10 cellular contexts compared by ENCODE assay signal in genomic region chr3:108223928-108224327, GRCh38. TPM values are rescaled to one million over a fixed set of nuclear protein-coding genes. Genes with fewer than 3 reads are reported as not detected.
A peak's percentile ranks its signal among the peaks of the same experiment; 100 is the strongest.
DNase-seq lines count a peak whose midpoint lies in the region; ATAC-seq and TF ChIP-seq lines count a peak whose summit lies in the region.
"Had no signal": no experiment of that assay in that cellular context is flagged by ENCODE, and none has a peak within 500 bp of the region (broad histone marks: within the 10 kb centered on the region; RNA-seq: fewer than 3 reads in every experiment).

No MANE protein-coding gene starts in this region.

- peak overlapping the region; percentile 76; the same call in 1 of the 2 replicates for H3K4me2 ChIP-seq in KMS-11

- peak overlapping the region; percentile 94 for H3K4me3 Mint-ChIP-seq in activated T-helper 2 cell treated with anti-CD3 and anti-CD28 coated beads, Interferon-gamma antibody, Interleukin-2, Interleukin-4, amounts not matched to agents 10 μg/mL and 5 μg/mL and 100 μg/mL, durations not matched to agents 14 hours and 24 hours and 36 hours (ENCODE audit: low read depth)

- ATAC-seq in HG02981 (IDR thresholded peaks at IDR 0.05; ENCODE audit: unreplicated experiment): no peak

- no peak overlapping the region for H3K9ac ChIP-seq in KMS-11

- peak overlapping the region; percentile 85; the same call in 1 of the 2 replicates for H2AFZ ChIP-seq in KMS-11 (ENCODE audit: low read depth)

- no peaks in the 10 kb centered on the region for H3K36me3 Mint-ChIP-seq in activated T-helper 2 cell treated with anti-CD3 and anti-CD28 coated beads, Interferon-gamma antibody, Interleukin-2, Interleukin-4, amounts not matched to agents 10 μg/mL and 5 μg/mL and 100 μg/mL, durations not matched to agents 14 hours and 24 hours and 36 hours (ENCODE audit: low read depth)

- no TSS peak for BruUV-seq in A673 (replicated peaks; lab: Mats Ljungman, UMichigan)

- no peak for TF ChIP-seq CTCF in A673 (conservative IDR thresholded peaks at IDR 0.05; ENCODE audit: low read depth, low read length)
- no peak for TF ChIP-seq CTCF in KMS-11 (conservative IDR thresholded peaks at IDR 0.05; ENCODE audit: low read depth, low read length)

- H3K4me1 ChIP-seq in A673 (ENCODE audit: insufficient read depth, low read length, poor library complexity, severe bottlenecking) (peaks cover 21% of the 10 kb centered on the region), KMS-11 (ENCODE audit: low read depth, poor library complexity, severe bottlenecking) (peaks cover 16% of the 10 kb centered on the region)

- H3K27ac ChIP-seq in A673 (ENCODE audit: low read depth, low read length, poor library complexity, severe bottlenecking) (peak overlapping the region; percentile 65), KMS-11 (no peak overlapping the region)

- peak overlapping the region; percentile 55 for H3K4me3 ChIP-seq in A673 (ENCODE audit: low read depth, low read length, poor library complexity, severe bottlenecking)
- no peak overlapping the region for H3K4me3 ChIP-seq in KMS-11 (IDR thresholded peaks at IDR 0.05; ENCODE audit: insufficient read depth, low read depth, low read length)

- no peaks in the 10 kb centered on the region for H3K36me3 ChIP-seq in A673 (ENCODE audit: insufficient read depth, low read length, poor library complexity, severe bottlenecking)
- H3K36me3 ChIP-seq in KMS-11 (ENCODE audit: insufficient read depth): no peaks in the 10 kb centered on the region

- CTCF ChIA-PET in A673 (lab: Charles Lee): interaction anchor here (0.6 kb wide), 1 partner anchor 184 kb away, joined by 4 read pairs; no protein-coding TSS in a partner anchor

- H3K27ac Mint-ChIP-seq in activated T-helper 2 cell treated with anti-CD3 and anti-CD28 coated beads, Interferon-gamma antibody, Interleukin-2, Interleukin-4, amounts not matched to agents 10 μg/mL and 5 μg/mL and 100 μg/mL, durations not matched to agents 14 hours and 24 hours and 36 hours: peak overlapping the region; percentile 89

- intact Hi-C loops in A673 (cut with micrococcal nuclease; ENCODE audit: unreplicated experiment): no loop called here
- intact Hi-C loops in activated T-helper 2 cell treated with anti-CD3 and anti-CD28 coated beads, Interferon-gamma antibody, Interleukin-2, Interleukin-4, amounts not matched to agents 10 μg/mL and 5 μg/mL and 100 μg/mL, durations not matched to agents 14 hours and 24 hours and 36 hours (cut with micrococcal nuclease): loop anchor here (2.0 to 5.0 kb wide), 4 partner anchors 99 to 253 kb away; no protein-coding TSS in a partner anchor

- H3K27me3 ChIP-seq in A673 (replicated peaks; ENCODE audit: insufficient read depth, low read depth, low read length, poor library complexity) (no peaks in the 10 kb centered on the region), KMS-11 (ENCODE audit: insufficient read depth, low read depth) (no peaks in the 10 kb centered on the region)

- H3K4me1 Mint-ChIP-seq in activated T-helper 2 cell treated with anti-CD3 and anti-CD28 coated beads, Interferon-gamma antibody, Interleukin-2, Interleukin-4, amounts not matched to agents 10 μg/mL and 5 μg/mL and 100 μg/mL, durations not matched to agents 14 hours and 24 hours and 36 hours (ENCODE audit: low read depth): peaks cover 41% of the 10 kb centered on the region

- H3K79me2 ChIP-seq in KMS-11 (ENCODE audit: insufficient read depth, low read depth): no peaks in the 10 kb centered on the region

- H3K27me3 Mint-ChIP-seq in activated T-helper 2 cell treated with anti-CD3 and anti-CD28 coated beads, Interferon-gamma antibody, Interleukin-2, Interleukin-4, amounts not matched to agents 10 μg/mL and 5 μg/mL and 100 μg/mL, durations not matched to agents 14 hours and 24 hours and 36 hours (ENCODE audit: low read depth): peaks cover 2% of the 10 kb centered on the region

- DNase-seq in A673 (ENCODE audit: low spot score) (peak; percentile 66), medulla oblongata (ENCODE audit: extremely low spot score) (peak; percentile 16), NCI-H510A (lab: John Stamatoyannopoulos, UW) (no peak), cerebellar cortex (ENCODE audit: low spot score) (no peak), amniotic stem cell (lab: John Stamatoyannopoulos, UW) (no peak)
- no peak for DNase-seq in activated T-helper 2 cell treated with anti-CD3 and anti-CD28 coated beads, Interferon-gamma antibody, Interleukin-2, Interleukin-4, amounts not matched to agents 10 μg/mL and 5 μg/mL and 100 μg/mL, durations not matched to agents 14 hours and 24 hours and 36 hours (ENCODE audit: low spot score)
- DNase-seq: DMS 273 treated with DMSO at 0.1 percent for 48 hours, NCI-H446 had no signal

- POLR2A ChIA-PET in A673 (lab: Charles Lee; ENCODE audit: low non-redundant PET): interaction anchor here (0.8 kb wide), 1 partner anchor 33 kb away, joined by 9 read pairs; no protein-coding TSS in a partner anchor

- H3K9me3 Mint-ChIP-seq in activated T-helper 2 cell treated with anti-CD3 and anti-CD28 coated beads, Interferon-gamma antibody, Interleukin-2, Interleukin-4, amounts not matched to agents 10 μg/mL and 5 μg/mL and 100 μg/mL, durations not matched to agents 14 hours and 24 hours and 36 hours: no peaks in the 10 kb centered on the region

- no peaks in the 10 kb centered on the region for H4K20me1 ChIP-seq in KMS-11 (ENCODE audit: insufficient read depth)

- no peaks in the 10 kb centered on the region for H3K9me3 ChIP-seq in A673 (ENCODE audit: low read depth, low read length, poor library complexity, severe bottlenecking)

RNA-seq across cellular contexts. Expression of gene IFT57, which starts 1.7 kb away (rescaled TPM):
- 40.9 and 48.8 TPM in 2 replicates for total RNA-seq in A673 (2021)
- 21.6 and 22.0 TPM in 2 replicates for total RNA-seq in activated T-helper 2 cell treated with anti-CD3 and anti-CD28 coated beads, Interferon-gamma antibody, Interleukin-2, Interleukin-4, amounts not matched to agents 10 μg/mL and 5 μg/mL and 100 μg/mL, durations not matched to agents 14 hours and 24 hours and 36 hours

Comparison
In these comparisons a context has a peak if more than half of its experiments do, and no peak if none do; other contexts are left out.
1. DNase-seq: peak in A673 (single experiment) and medulla oblongata (single experiment); none in activated T-helper 2 cell treated with anti-CD3 and anti-CD28 coated beads, Interferon-gamma antibody, Interleukin-2, Interleukin-4, amounts not matched to agents 10 μg/mL and 5 μg/mL and 100 μg/mL, durations not matched to agents 14 hours and 24 hours and 36 hours (single experiment), NCI-H510A (single experiment), cerebellar cortex (single experiment) and amniotic stem cell (single experiment).